In genomic region chr1:227938911-227939790, GRCh38 we compare ENCODE assay signal across 20 cellular contexts. TPM values are rescaled to one million over a fixed set of nuclear protein-coding genes. Genes with fewer than 3 reads are reported as not detected.
DNase-seq lines count a peak whose midpoint lies in the region; ATAC-seq and TF ChIP-seq lines count a peak whose summit lies in the region.
"Had no signal": no experiment of that assay in that cellular context is flagged by ENCODE, and none has a peak within 500 bp of the region (broad histone marks: within the 10 kb centered on the region; RNA-seq: fewer than 3 reads in every experiment).

No MANE protein-coding gene starts in this region.

- no peaks in the 10 kb centered on the region for H3K27me3 ChIP-seq in stomach smooth muscle (ENCODE audit: control insufficient read depth in 1 of 2, insufficient read depth in 2 of 2, low read length in 2 of 2)
- H3K27me3 ChIP-seq: brain microvascular endothelial cell, tibial nerve had no signal

- intact Hi-C loops in mucosa of descending colon (cut with DNase I, micrococcal nuclease): no loop called here

- no peaks in the 10 kb centered on the region for H3K4me1 ChIP-seq in mucosa of descending colon (ENCODE audit: low read depth)
- H3K4me1 ChIP-seq in stomach smooth muscle (ENCODE audit: control insufficient read depth, insufficient read depth, low read length): peaks cover 79% of the 10 kb centered on the region
- H3K4me1 ChIP-seq: A549 had no signal

- H3K4me1 Mint-ChIP-seq in activated T-cell treated with anti-CD3 and anti-CD28 coated beads, Interleukin-2, amount 50 U/mL, for 4 hours (ENCODE audit: low read depth): peaks cover 6% of the 10 kb centered on the region
- H3K4me1 Mint-ChIP-seq in activated T-cell treated with anti-CD3 and anti-CD28 coated beads, Interleukin-2, amount 50 U/mL, for 72 hours (ENCODE audit: low read depth): peaks cover 10% of the 10 kb centered on the region
- H3K4me1 Mint-ChIP-seq in chondrocyte (ENCODE audit: low read depth): peaks cover 8% of the 10 kb centered on the region
- H3K4me1 Mint-ChIP-seq in stimulated activated naive B cell treated with anti-CD40 and anti-IgM and Interleukin-4, amounts not matched to agents 10 μg/mL and 1 μg/mL and 100 μg/mL, for 72 hours: peaks cover 2 to 7% of the 10 kb centered on the region in 2 donors

- H3K36me3 ChIP-seq in mucosa of descending colon (ENCODE audit: low read depth) (no peaks in the 10 kb centered on the region), stomach smooth muscle (ENCODE audit: control insufficient read depth in 2 of 2, insufficient read depth in 2 of 2, low read length in 2 of 2) (peaks cover 2 to 4% of the 10 kb centered on the region in 2 donors)
- H3K36me3 ChIP-seq: brain microvascular endothelial cell, tibial nerve had no signal

- peak; percentile 3 for DNase-seq in activated T-cell treated with anti-CD3 and anti-CD28 coated beads, Interleukin-2, amount 50 U/mL, for 4 hours
- no peak for DNase-seq in activated T-cell treated with anti-CD3 and anti-CD28 coated beads, Interleukin-2, amount 50 U/mL, for 72 hours
- DNase-seq in chondrocyte (ENCODE audit: low spot score) (peak; percentile 79), mucosa of descending colon (peak in 2 of 3 donors; percentile 20 to 30), HK-2 (ENCODE audit: unreplicated experiment) (no peak), SKM-1 (lab: John Stamatoyannopoulos, UW; ENCODE audit: unreplicated experiment) (no peak)
- DNase-seq in stimulated activated naive B cell treated with anti-CD40 and anti-IgM and Interleukin-4, amounts not matched to agents 10 μg/mL and 1 μg/mL and 100 μg/mL, for 72 hours: no peak
- DNase-seq: brain microvascular endothelial cell, DMS53, KBM-7, NCI-H2107, NCI-H524 treated with DMSO at 0.1 percent for 48 hours, occipital lobe, T1000 had no signal

- H3K4me3 Mint-ChIP-seq in activated T-cell treated with anti-CD3 and anti-CD28 coated beads, Interleukin-2, amount 50 U/mL, for 4 hours: no peak overlapping the region
- no peak overlapping the region for H3K4me3 Mint-ChIP-seq in activated T-cell treated with anti-CD3 and anti-CD28 coated beads, Interleukin-2, amount 50 U/mL, for 72 hours
- no peak overlapping the region for H3K4me3 Mint-ChIP-seq in chondrocyte (ENCODE audit: unreplicated experiment)
- H3K4me3 Mint-ChIP-seq in stimulated activated naive B cell treated with anti-CD40 and anti-IgM and Interleukin-4, amounts not matched to agents 10 μg/mL and 1 μg/mL and 100 μg/mL, for 72 hours: no peak overlapping the region

- H3K27ac Mint-ChIP-seq in activated T-cell treated with anti-CD3 and anti-CD28 coated beads, Interleukin-2, amount 50 U/mL, for 72 hours: no peak overlapping the region
- H3K27ac Mint-ChIP-seq in chondrocyte (ENCODE audit: unreplicated experiment): no peak overlapping the region
- H3K27ac Mint-ChIP-seq in stimulated activated naive B cell treated with anti-CD40 and anti-IgM and Interleukin-4, amounts not matched to agents 10 μg/mL and 1 μg/mL and 100 μg/mL, for 72 hours: no peak overlapping the region
- H3K27ac Mint-ChIP-seq: activated naive CD4-positive, alpha-beta T cell treated with anti-CD3 and anti-CD28 coated beads, Interleukin-2, amount 50 U/mL, for 72 hours had no signal

- H3K9me3 Mint-ChIP-seq in activated T-cell treated with anti-CD3 and anti-CD28 coated beads, Interleukin-2, amount 50 U/mL, for 4 hours: peaks cover 5% of the 10 kb centered on the region
- H3K9me3 Mint-ChIP-seq in activated T-cell treated with anti-CD3 and anti-CD28 coated beads, Interleukin-2, amount 50 U/mL, for 72 hours: peaks cover 10 to 12% of the 10 kb centered on the region in 2 donors
- peaks cover 5% of the 10 kb centered on the region for H3K9me3 Mint-ChIP-seq in chondrocyte (ENCODE audit: low read depth)
- peaks cover 0 to 7% of the 10 kb centered on the region in 2 donors for H3K9me3 Mint-ChIP-seq in stimulated activated naive B cell treated with anti-CD40 and anti-IgM and Interleukin-4, amounts not matched to agents 10 μg/mL and 1 μg/mL and 100 μg/mL, for 72 hours

- H3K9me3 ChIP-seq in mucosa of descending colon: no peaks in the 10 kb centered on the region
- H3K9me3 ChIP-seq in stomach smooth muscle (ENCODE audit: control insufficient read depth in 2 of 2, low read length in 2 of 2): no peaks in the 10 kb centered on the region
- H3K9me3 ChIP-seq: tibial nerve had no signal

- H3K4me3 ChIP-seq in mucosa of descending colon (no peak overlapping the region), stomach smooth muscle (ENCODE audit: low read length in 2 of 2) (peak overlapping the region in 1 of 2 donors; percentile 47)
- H3K4me3 ChIP-seq: A549, SK-N-MC, smooth muscle cell, tibial nerve had no signal

- TF ChIP-seq CTCF in chondrocyte (IDR thresholded peaks at IDR 0.05) (no peak), mucosa of descending colon (IDR thresholded peaks at IDR 0.05) (no peak)

- H3K36me3 Mint-ChIP-seq in activated T-cell treated with anti-CD3 and anti-CD28 coated beads, Interleukin-2, amount 50 U/mL, for 4 hours (ENCODE audit: insufficient read depth): peaks cover 2% of the 10 kb centered on the region
- H3K36me3 Mint-ChIP-seq in activated T-cell treated with anti-CD3 and anti-CD28 coated beads, Interleukin-2, amount 50 U/mL, for 72 hours (ENCODE audit: insufficient read depth in 2 of 2): peaks cover 8 to 16% of the 10 kb centered on the region in 2 donors
- H3K36me3 Mint-ChIP-seq in chondrocyte (ENCODE audit: low read depth): no peaks in the 10 kb centered on the region
- H3K36me3 Mint-ChIP-seq in stimulated activated naive B cell treated with anti-CD40 and anti-IgM and Interleukin-4, amounts not matched to agents 10 μg/mL and 1 μg/mL and 100 μg/mL, for 72 hours: no peaks in the 10 kb centered on the region

- ATAC-seq in activated T-cell treated with anti-CD3 and anti-CD28 coated beads, Interleukin-2, amount 50 U/mL, for 4 hours: no peak
- no peak for ATAC-seq in activated T-cell treated with anti-CD3 and anti-CD28 coated beads, Interleukin-2, amount 50 U/mL, for 72 hours (replicated peaks in 1 of 2)
- no peak for ATAC-seq in mucosa of descending colon
- ATAC-seq in stimulated activated naive B cell treated with anti-CD40 and anti-IgM and Interleukin-4, amounts not matched to agents 10 μg/mL and 1 μg/mL and 100 μg/mL, for 72 hours (replicated peaks): no peak
- ATAC-seq: A549; activated naive CD4-positive, alpha-beta T cell treated with anti-CD3 and anti-CD28 coated beads, Interleukin-2, amount 50 U/mL, for 72 hours had no signal

- H3K27ac ChIP-seq in stomach smooth muscle (ENCODE audit: low read length): peak overlapping the region; percentile 37
- H3K27ac ChIP-seq: A549, brain microvascular endothelial cell, SK-N-MC had no signal

- peaks cover 4% of the 10 kb centered on the region for H3K27me3 Mint-ChIP-seq in activated T-cell treated with anti-CD3 and anti-CD28 coated beads, Interleukin-2, amount 50 U/mL, for 4 hours (ENCODE audit: low read depth)
- H3K27me3 Mint-ChIP-seq in activated T-cell treated with anti-CD3 and anti-CD28 coated beads, Interleukin-2, amount 50 U/mL, for 72 hours (ENCODE audit: low read depth): no peaks in the 10 kb centered on the region
- no peaks in the 10 kb centered on the region for H3K27me3 Mint-ChIP-seq in chondrocyte (ENCODE audit: low read depth)
- peaks cover 19 to 27% of the 10 kb centered on the region in 2 donors for H3K27me3 Mint-ChIP-seq in stimulated activated naive B cell treated with anti-CD40 and anti-IgM and Interleukin-4, amounts not matched to agents 10 μg/mL and 1 μg/mL and 100 μg/mL, for 72 hours

- peak overlapping the region in 1 of 2 donors; percentile 52 for H3K9ac ChIP-seq in stomach smooth muscle (ENCODE audit: low read length in 2 of 2)

RNA-seq across cellular contexts. Expression of gene WNT9A, which starts 8.6 kb away (rescaled TPM):
- total RNA-seq in activated T-cell treated with anti-CD3 and anti-CD28 coated beads, Interleukin-2, amount 50 U/mL, for 4 hours: under 1 TPM; 0.05 to 0.08 (median 0.05) TPM
- under 1 TPM in 1 of 2 donors, not detected in 1; 0.28 TPM for total RNA-seq in activated T-cell treated with anti-CD3 and anti-CD28 coated beads, Interleukin-2, amount 50 U/mL, for 72 hours
- total RNA-seq in chondrocyte (2.5 to 4.2 TPM (median 2.7 TPM) in 3 replicates), mucosa of descending colon (10 to 100 TPM in 1 of 3 donors, 1 to 10 TPM in 2; 1.7 to 12.7 (median 2.4) TPM)
- total RNA-seq: activated naive CD4-positive, alpha-beta T cell treated with anti-CD3 and anti-CD28 coated beads, Interleukin-2, amount 50 U/mL, for 72 hours had no signal

Comparison
In these comparisons a context has a peak if more than half of its experiments do, and no peak if none do; other contexts are left out.
1. DNase-seq: peak in activated T-cell treated with anti-CD3 and anti-CD28 coated beads, Interleukin-2, amount 50 U/mL, for 4 hours (single experiment), chondrocyte (single experiment) and mucosa of descending colon (2 of 3); none in activated T-cell treated with anti-CD3 and anti-CD28 coated beads, Interleukin-2, amount 50 U/mL, for 72 hours (0 of 2), HK-2 (single experiment), SKM-1 (single experiment) and stimulated activated naive B cell treated with anti-CD40 and anti-IgM and Interleukin-4, amounts not matched to agents 10 μg/mL and 1 μg/mL and 100 μg/mL, for 72 hours (single experiment).